Comparison of ENCODE assay signal across 20 cellular contexts in genomic region chr9:95920024-95920423, GRCh38. TPM values are rescaled to one million over a fixed set of nuclear protein-coding genes. Genes with fewer than 3 reads are reported as not detected.
A peak's percentile ranks its signal among the peaks of the same experiment; 100 is the strongest.
DNase-seq lines count a peak whose midpoint lies in the region; ATAC-seq, FAIRE-seq and TF ChIP-seq lines count a peak whose summit lies in the region.
"Had no signal": no experiment of that assay in that cellular context is flagged by ENCODE, and none has a peak within 500 bp of the region (broad histone marks: within the 10 kb centered on the region; RNA-seq: fewer than 3 reads in every experiment).

No MANE protein-coding gene starts in this region.

- H3K4me3 ChIP-seq in neutrophil (ENCODE audit: low read depth in 1 of 2, low read length in 1 of 2) (peak overlapping the region in 1 of 2 experiments; percentile 13), Karpas-422 (ENCODE audit: low read length) (no peak overlapping the region)
- H3K4me3 ChIP-seq: GM12878 had no signal

- H3K79me2 ChIP-seq in Karpas-422 (ENCODE audit: low read length): peaks cover 13% of the 10 kb centered on the region; the same call in 1 of the 2 replicates

- H3K27me3 ChIP-seq in neutrophil (no peaks in the 10 kb centered on the region), Karpas-422 (ENCODE audit: low read length) (no peaks in the 10 kb centered on the region)

- no peaks in the 10 kb centered on the region for H3K27me3 Mint-ChIP-seq in activated naive CD4-positive, alpha-beta T cell treated with anti-CD3 and anti-CD28 coated beads, Interleukin-2, amount 10 ng/mL, durations not matched to agents 7 days and 5 days

- no peak overlapping the region for H3K4me2 ChIP-seq in Karpas-422 (ENCODE audit: low read depth, low read length, poor library complexity, severe bottlenecking)

- no peak overlapping the region for H2AFZ ChIP-seq in Karpas-422 (ENCODE audit: low read length)

- no peaks in the 10 kb centered on the region for H3K4me1 Mint-ChIP-seq in activated naive CD4-positive, alpha-beta T cell treated with anti-CD3 and anti-CD28 coated beads, Interleukin-2, amount 10 ng/mL, durations not matched to agents 7 days and 5 days

- DNase-seq in H54 (ENCODE audit: insufficient read length, low spot score) (no peak), MV-4-11 (lab: John Stamatoyannopoulos, UW) (peak; percentile 94), SKM-1 (lab: John Stamatoyannopoulos, UW; ENCODE audit: unreplicated experiment) (peak; percentile 51), NCI-H510A (lab: John Stamatoyannopoulos, UW) (no peak), Karpas-422 (no peak)
- no peak for DNase-seq in activated naive CD4-positive, alpha-beta T cell treated with anti-CD3 and anti-CD28 coated beads, Interleukin-2, amount 10 ng/mL, durations not matched to agents 7 days and 5 days
- DNase-seq: C1 segment of cervical spinal cord, Calu3, IMR-90, NCI-H1092 treated with DMSO at 0.1 percent for 48 hours, NCI-H1694 treated with DMSO at 0.1 percent for 48 hours, NCI-H446, NCI-H748 treated with DMSO at 0.1 percent for 48 hours, RPMI8226, T-helper 1 cell had no signal

- H3K9me3 Mint-ChIP-seq in activated naive CD4-positive, alpha-beta T cell treated with anti-CD3 and anti-CD28 coated beads, Interleukin-2, amount 10 ng/mL, durations not matched to agents 7 days and 5 days: no peaks in the 10 kb centered on the region

- no peak for TF ChIP-seq CTCF in neutrophil (IDR thresholded peaks at IDR 0.05)

- H3K4me1 ChIP-seq in neutrophil (ENCODE audit: control insufficient read depth in 1 of 2, insufficient read depth in 1 of 2, low read depth in 1 of 2, low read length in 1 of 2): peaks cover 26 to 31% of the 10 kb centered on the region in 2 experiments
- H3K4me1 ChIP-seq in Karpas-422 (ENCODE audit: low read length): no peaks in the 10 kb centered on the region

- no peak overlapping the region for H3K4me3 Mint-ChIP-seq in activated naive CD4-positive, alpha-beta T cell treated with anti-CD3 and anti-CD28 coated beads, Interleukin-2, amount 10 ng/mL, durations not matched to agents 7 days and 5 days

- H3K27ac Mint-ChIP-seq in activated naive CD4-positive, alpha-beta T cell treated with anti-CD3 and anti-CD28 coated beads, Interleukin-2, amount 10 ng/mL, durations not matched to agents 7 days and 5 days: no peak overlapping the region

- no peaks in the 10 kb centered on the region for H3K9me2 ChIP-seq in Karpas-422 (replicated peaks; ENCODE audit: insufficient read depth, low read length)

- no peaks in the 10 kb centered on the region for H3K9me3 ChIP-seq in neutrophil
- H3K9me3 ChIP-seq in Karpas-422 (ENCODE audit: low read length): no peaks in the 10 kb centered on the region

- no peak for TF ChIP-seq POLR2A in H54 (IDR thresholded peaks at IDR 0.05; ENCODE audit: low read depth, low read length)

- H4K20me1 ChIP-seq in Karpas-422 (ENCODE audit: insufficient read depth, low read depth, low read length): no peaks in the 10 kb centered on the region

- H3K36me3 Mint-ChIP-seq in activated naive CD4-positive, alpha-beta T cell treated with anti-CD3 and anti-CD28 coated beads, Interleukin-2, amount 10 ng/mL, durations not matched to agents 7 days and 5 days: peaks cover 29% of the 10 kb centered on the region

- peaks cover 13% of the 10 kb centered on the region for H3K36me3 ChIP-seq in neutrophil
- peaks cover 22% of the 10 kb centered on the region for H3K36me3 ChIP-seq in Karpas-422 (ENCODE audit: insufficient read depth, low read length)

- CTCF ChIA-PET in activated naive CD4-positive, alpha-beta T cell treated with anti-CD3 and anti-CD28 coated beads, Interleukin-2, amount 10 ng/mL, durations not matched to agents 7 days and 5 days (lab: Charles Lee): no interaction called here

- H3K27ac ChIP-seq in neutrophil (peak overlapping the region; percentile 80), Karpas-422 (ENCODE audit: low read length) (no peak overlapping the region)

- ATAC-seq in HG02981 (IDR thresholded peaks at IDR 0.05; ENCODE audit: unreplicated experiment): no peak
- ATAC-seq: GM12878, HCT116 had no signal

- no peak overlapping the region for H3K9ac ChIP-seq in Karpas-422 (ENCODE audit: low read length)

- peak; percentile 45 for FAIRE-seq in H54 (lab: Jason Lieb, UNC)
- FAIRE-seq: GM12878, GM18507 had no signal

RNA-seq across cellular contexts. Expression of gene ERCC6L2, which starts 44.5 kb away (rescaled TPM):
- total RNA-seq in Karpas-422 (2014; rRNA removed; shearing (Covaris generic); ENCODE audit: low replicate concordance): 51.2 and 54.1 TPM in 2 replicates

Comparison
In these comparisons a context has a peak if more than half of its experiments do, and no peak if none do; other contexts are left out.
1. DNase-seq: peak in MV-4-11 (single experiment) and SKM-1 (single experiment); none in H54 (single experiment), NCI-H510A (single experiment), activated naive CD4-positive, alpha-beta T cell treated with anti-CD3 and anti-CD28 coated beads, Interleukin-2, amount 10 ng/mL, durations not matched to agents 7 days and 5 days (single experiment) and Karpas-422 (single experiment).